Comparison of ENCODE assay signal across 20 cellular contexts in the genomic region with DNA sequence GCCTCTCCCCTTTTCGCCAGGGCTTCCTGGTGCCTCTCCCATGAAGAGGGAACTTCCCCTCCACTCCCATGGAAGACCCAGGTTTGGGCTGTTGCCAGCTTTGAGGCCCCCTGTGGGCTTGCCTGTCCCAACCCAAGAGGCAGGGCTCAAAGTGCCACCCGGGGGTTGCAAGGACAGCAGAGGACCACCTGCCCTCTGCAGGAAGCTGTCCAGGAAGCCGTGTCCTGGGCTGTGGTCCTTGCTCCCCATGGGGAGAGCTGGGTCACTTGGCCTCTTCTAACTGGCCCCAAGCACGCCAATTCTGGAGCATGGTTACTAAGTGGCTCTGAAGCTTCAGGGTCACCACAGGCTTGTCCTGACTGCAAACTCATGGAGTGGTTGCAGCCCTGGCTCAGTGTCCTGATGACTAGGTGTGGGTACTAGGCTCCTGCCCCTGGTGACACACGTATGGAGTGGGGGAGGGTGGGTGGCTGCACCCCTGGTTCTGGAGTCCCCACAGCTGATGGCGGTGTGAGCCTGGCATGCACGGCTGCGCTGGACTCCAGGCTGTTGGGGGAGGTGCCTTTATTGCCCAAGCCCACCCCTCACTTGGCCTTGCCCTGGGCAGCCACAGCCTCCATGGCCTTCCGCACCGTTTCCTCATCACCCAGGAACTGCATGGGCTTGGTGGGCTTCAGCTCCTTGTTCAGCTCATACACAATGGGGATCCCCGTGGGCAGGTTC. TPM values are rescaled to one million over a fixed set of nuclear protein-coding genes. Genes with fewer than 3 reads are reported as not detected.
DNase-seq lines count a peak whose midpoint lies in the region; ATAC-seq, FAIRE-seq and TF ChIP-seq lines count a peak whose summit lies in the region.
"Had no signal": no experiment of that assay in that cellular context is flagged by ENCODE, and none has a peak within 500 bp of the region (broad histone marks: within the 10 kb centered on the region; RNA-seq: fewer than 3 reads in every experiment).

No MANE protein-coding gene starts in this region.

- CTCF ChIA-PET in H1 (lab: Charles Lee; ENCODE audit: partially characterized antibody): interaction anchor here (1.1 to 2.0 kb wide), 3 partner anchors 10 to 25 kb away, joined by 3 to 5 read pairs (median 3); no protein-coding TSS in a partner anchor

- no peak overlapping the region for H4K5ac ChIP-seq in H1 (ENCODE audit: insufficient read length, low read depth, low read length)

- H3K27me3 ChIP-seq in BE2C (no peaks in the 10 kb centered on the region), H1 (replicated peaks in 1 of 4; ENCODE audit: control insufficient read depth in 3 of 4, extremely low read depth in 1 of 4, insufficient read depth in 3 of 4, low read length in 3 of 4) (0 out of 7 replicates have a peak, but pooled peaks cover 0 to under 1% (median 0%) of the 10 kb centered on the region in 4 experiments), neutrophil (no peaks in the 10 kb centered on the region), MG63 (no peaks in the 10 kb centered on the region)
- H3K27me3 ChIP-seq: colonic mucosa, ovary had no signal

- H3K18ac ChIP-seq in H1 (ENCODE audit: extremely low read depth, low read length): no peak overlapping the region

- POLR2A ChIA-PET in H1 (lab: Charles Lee; ENCODE audit: partially characterized antibody): interaction anchor here (1.4 to 7.1 kb wide), 4 partner anchors 8 to 16 kb away, joined by 5 to 48 read pairs (median 14); no protein-coding TSS in a partner anchor

- no peak overlapping the region for H3K14ac ChIP-seq in H1 (ENCODE audit: insufficient read length)

- H3K56ac ChIP-seq in H1 (replicated peaks; ENCODE audit: insufficient read length, low read depth, low read length): no peak overlapping the region

- no peak overlapping the region for H3K4me2 ChIP-seq in H1 (ENCODE audit: insufficient read depth in 1 of 2, low read depth in 2 of 2, low read length in 2 of 2)

- DNase-seq in BE2C (peak; percentile 6), H1 (ENCODE audit: low read depth in 1 of 2, low spot score in 2 of 2) (no peak), MG63 (no peak), NCI-H1048 (lab: John Stamatoyannopoulos, UW) (no peak), NCI-H510A treated with DMSO at 0.1 percent for 48 hours (lab: John Stamatoyannopoulos, UW) (no peak)
- DNase-seq in stimulated activated naive CD8-positive, alpha-beta T cell treated with anti-CD3 and anti-CD28 coated beads, Interleukin-15, Interleukin-2, amounts not matched to agents 100 U/mL and 50 U/mL, for 24 hours: no peak
- DNase-seq: activated CD4-positive, alpha-beta memory T cell treated with anti-CD3 and anti-CD28 coated beads for 36 hours; colonic mucosa; DMS 273 treated with DMSO at 0.1 percent for 48 hours; immature natural killer cell; Kasumi-1; NCI-H1436; NCI-H446 treated with DMSO at 0.1 percent for 48 hours; OCI-M1 had no signal

- H3K9me3 ChIP-seq in BE2C (no peaks in the 10 kb centered on the region), H1 (ENCODE audit: insufficient read depth in 2 of 2, low read depth in 1 of 2, low read length in 1 of 2) (no peaks in the 10 kb centered on the region), neutrophil (no peaks in the 10 kb centered on the region), MG63 (no peaks in the 10 kb centered on the region)
- H3K9me3 ChIP-seq: colonic mucosa, mucosa of descending colon, ovary had no signal

- no peak for TF ChIP-seq EP300 in H1 (IDR thresholded peaks at IDR 0.05; ENCODE audit: borderline replicate concordance in 1 of 2, low read depth in 2 of 2, low read length in 2 of 2)

- peaks cover 5 to 10% of the 10 kb centered on the region in 2 experiments for H4K20me1 ChIP-seq in H1 (replicated peaks in 1 of 2; ENCODE audit: control insufficient read depth in 1 of 2, insufficient read depth in 2 of 2, low read length in 2 of 2)

- H3K4me1 ChIP-seq in BE2C (peaks cover 5% of the 10 kb centered on the region), H1 (replicated peaks in 1 of 4; ENCODE audit: control insufficient read depth in 3 of 4, insufficient read depth in 4 of 4, low read length in 3 of 4) (peaks cover 9 to 30% (median 26%) of the 10 kb centered on the region in 4 experiments), neutrophil (ENCODE audit: control insufficient read depth in 1 of 2, insufficient read depth in 1 of 2, low read depth in 1 of 2, low read length in 1 of 2) (peaks cover 0 to 6% of the 10 kb centered on the region in 2 experiments)
- H3K4me1 ChIP-seq: colonic mucosa had no signal

- H3K4ac ChIP-seq in H1 (replicated peaks; ENCODE audit: insufficient read length, low read depth, low read length): no peak overlapping the region

- no peak overlapping the region for H3K9ac ChIP-seq in H1 (replicated peaks in 1 of 4; ENCODE audit: extremely low read depth in 1 of 4, low read depth in 3 of 4, low read length in 3 of 4)

- H4K91ac ChIP-seq in H1 (replicated peaks; ENCODE audit: insufficient read length, low read length): no peak overlapping the region

- TF ChIP-seq CTCF in BE2C (IDR thresholded peaks at IDR 0.05; ENCODE audit: low read depth, low read length) (no peak), H1 (IDR thresholded peaks at IDR 0.05; ENCODE audit: control extremely low read depth in 1 of 3, insufficient read depth in 1 of 3, low read depth in 1 of 3, low read length in 3 of 3) (no peak), neutrophil (IDR thresholded peaks at IDR 0.05) (no peak)

- no peak overlapping the region for H2AK5ac ChIP-seq in H1 (ENCODE audit: low read depth, low read length)

- 93% methylated on average over 10 of the region's 11 CpGs; no CpG with 5 or more reads in 1 of the 2 experiments for WGBS in H1 (ENCODE audit: extremely low coverage in 1 of 2, insufficient coverage in 1 of 2, insufficient read length in 1 of 2, insufficient replicate concordance in 2 of 2, low coverage in 1 of 2, low lambda C conversion rate in 2 of 2, missing lambda C conversion rate in 1 of 2), 2 experiments

- no peak for ATAC-seq in GM18505 (IDR thresholded peaks at IDR 0.05; ENCODE audit: unreplicated experiment)
- no peak for ATAC-seq in stimulated activated naive CD8-positive, alpha-beta T cell treated with anti-CD3 and anti-CD28 coated beads, Interleukin-15, Interleukin-2, amounts not matched to agents 100 U/mL and 50 U/mL, for 24 hours
- ATAC-seq: mucosa of descending colon, SK-N-SH treated with all-trans-retinoic acid at 6 μM for 48 hours had no signal

- H3K23ac ChIP-seq in H1 (ENCODE audit: insufficient read length): no peak overlapping the region

- no peaks in the 10 kb centered on the region for H3K23me2 ChIP-seq in H1 (ENCODE audit: low read depth, low read length)

- H3K79me2 ChIP-seq in H1 (ENCODE audit: control insufficient read depth in 1 of 2, insufficient read depth in 2 of 2, low read length in 2 of 2): no peaks in the 10 kb centered on the region

- H3K4me3 ChIP-seq in BE2C (ENCODE audit: low read depth, low read length): no peak overlapping the region
- no peak overlapping the region for H3K4me3 ChIP-seq in H1 (ENCODE audit: extremely low read depth in 1 of 4, insufficient read depth in 2 of 4, low read depth in 3 of 4, low read length in 4 of 4)
- no peak overlapping the region for H3K4me3 ChIP-seq in neutrophil (ENCODE audit: low read depth in 1 of 2, low read length in 1 of 2)
- no peak overlapping the region for H3K4me3 ChIP-seq in MG63
- H3K4me3 ChIP-seq: colonic mucosa, mucosa of descending colon, ovary had no signal

- no peak overlapping the region for H2BK5ac ChIP-seq in H1 (ENCODE audit: low read depth, low read length)

- no peak overlapping the region for H2BK20ac ChIP-seq in H1 (ENCODE audit: low read length)

- H3K36me3 ChIP-seq in BE2C (peaks cover 32% of the 10 kb centered on the region), H1 (ENCODE audit: control insufficient read depth in 2 of 4, insufficient read depth in 4 of 4, low read length in 3 of 4) (peaks cover 4 to 29% (median 24%) of the 10 kb centered on the region in 4 experiments), neutrophil (peaks cover 74% of the 10 kb centered on the region), MG63 (peaks cover 23% of the 10 kb centered on the region)
- H3K36me3 ChIP-seq: ovary had no signal

- no peak for FAIRE-seq in H1 (lab: Jason Lieb, UNC)
- FAIRE-seq: GM18507 had no signal

- H2BK12ac ChIP-seq in H1 (ENCODE audit: low read depth, low read length): no peak overlapping the region

- H3K79me1 ChIP-seq in H1 (ENCODE audit: low read depth, low read length): no peaks in the 10 kb centered on the region

- no peak overlapping the region for H2AFZ ChIP-seq in H1 (ENCODE audit: low read length)

- TF ChIP-seq POLR2A in GM18505 (IDR thresholded peaks at IDR 0.05; ENCODE audit: borderline replicate concordance, extremely low read depth, insufficient read depth, insufficient read length) (peak; percentile 2), H1 (IDR thresholded peaks at IDR 0.05; ENCODE audit: control extremely low read depth in 1 of 2, low read depth in 2 of 2, low read length in 2 of 2) (0 out of 3 replicates have a peak, but pooled peaks of 1 of the 2 experiments have one; percentile 4)

- TF ChIP-seq RAD21 in H1 (IDR thresholded peaks at IDR 0.05 in 1 of 2, conservative IDR thresholded peaks at IDR 0.05 in 1 of 2; ENCODE audit: low read depth in 2 of 2, low read length in 2 of 2): no peak

- H3K27ac ChIP-seq in H1 (ENCODE audit: low read depth, low read length) (no peak overlapping the region), neutrophil (peak overlapping the region; percentile 54)
- H3K27ac ChIP-seq: colonic mucosa, ovary had no signal

- no peak overlapping the region for H2BK15ac ChIP-seq in H1 (ENCODE audit: low read length)

- no peak overlapping the region for H4K8ac ChIP-seq in H1 (ENCODE audit: extremely low read depth, insufficient read depth, low read length)

- H2BK120ac ChIP-seq in H1 (replicated peaks; ENCODE audit: low read depth, low read length): no peak overlapping the region

RNA-seq across cellular contexts. Expression of a gene that starts 3.0 kb away (rescaled TPM):
- 207 TPM for polyA plus RNA-seq in BE2C (2012; ENCODE audit: insufficient read depth, insufficient read length, low read depth)
- total RNA-seq in H1 (2021; fragmentation: NEBNext Ultra II Directional; extraction: Animal tissue kit (Norgen Biotek cat#: 25700)): 1.4 and 2.1 TPM in 2 replicates
- 2.9 and 4.3 TPM in 2 replicates for polyA plus RNA-seq in H1 (2011; rRNA removed)
- 4.5 TPM for polyA plus RNA-seq in H1 (2011; cell fraction: cytosol; rRNA removed)
- polyA plus RNA-seq in H1 (2011; cell fraction: nucleus; rRNA removed): 3.5 TPM
- 0.94 to 2.6 TPM (median 2.2 TPM) in 4 replicates for polyA plus RNA-seq in H1 (2012, experiment 1 of 2)
- 1.3 TPM for polyA plus RNA-seq in H1 (2012, experiment 2 of 2)
- polyA plus RNA-seq in H1 (2013, experiment 1 of 2): 0.97 TPM
- 0.90 TPM for polyA plus RNA-seq in H1 (2013, experiment 2 of 2)
- polyA minus RNA-seq in H1 (2011; rRNA and poly(A)+ RNA removed): 0.88 and 1.6 TPM in 2 replicates
- polyA minus RNA-seq in H1 (2011; cell fraction: cytosol; rRNA and poly(A)+ RNA removed): not detected
- polyA minus RNA-seq in H1 (2011; cell fraction: nucleus; rRNA and poly(A)+ RNA removed): 0.80 TPM
- not detected in 2 replicates for total RNA-seq in MG63 (2014; rRNA removed; shearing (Covaris generic); ENCODE audit: low replicate concordance)
- polyA plus RNA-seq: immature natural killer cell had no signal

RNA-seq across cellular contexts. Expression of a gene that starts 17.8 kb away (rescaled TPM):
- 210 TPM for polyA plus RNA-seq in BE2C (2012; ENCODE audit: insufficient read depth, insufficient read length, low read depth)
- 30.9 and 32.1 TPM in 2 replicates for total RNA-seq in H1 (2021; fragmentation: NEBNext Ultra II Directional; extraction: Animal tissue kit (Norgen Biotek cat#: 25700))
- polyA plus RNA-seq in H1 (2011; rRNA removed): 56.6 and 63.1 TPM in 2 replicates
- 47.8 TPM for polyA plus RNA-seq in H1 (2011; cell fraction: cytosol; rRNA removed)
- 43.1 TPM for polyA plus RNA-seq in H1 (2011; cell fraction: nucleus; rRNA removed)
- 33.1 to 42.9 TPM (median 38.9 TPM) in 4 replicates for polyA plus RNA-seq in H1 (2012, experiment 1 of 2)
- polyA plus RNA-seq in H1 (2012, experiment 2 of 2): 38.3 TPM
- 15.5 TPM for polyA plus RNA-seq in H1 (2013, experiment 1 of 2)
- 14.7 TPM for polyA plus RNA-seq in H1 (2013, experiment 2 of 2)
- 40.6 and 48.6 TPM in 2 replicates for polyA minus RNA-seq in H1 (2011; rRNA and poly(A)+ RNA removed)
- 17.3 TPM for polyA minus RNA-seq in H1 (2011; cell fraction: cytosol; rRNA and poly(A)+ RNA removed)
- 25.1 TPM for polyA minus RNA-seq in H1 (2011; cell fraction: nucleus; rRNA and poly(A)+ RNA removed)
- total RNA-seq in MG63 (2014; rRNA removed; shearing (Covaris generic); ENCODE audit: low replicate concordance): 103 and 166 TPM in 2 replicates

RNA-seq across cellular contexts. Expression of a gene that starts 20.0 kb away (rescaled TPM):
- polyA plus RNA-seq in BE2C (2012; ENCODE audit: insufficient read depth, insufficient read length, low read depth): 21.3 TPM
- 14.5 and 14.9 TPM in 2 replicates for total RNA-seq in H1 (2021; fragmentation: NEBNext Ultra II Directional; extraction: Animal tissue kit (Norgen Biotek cat#: 25700))
- polyA plus RNA-seq in H1 (2011; rRNA removed): 12.0 and 20.4 TPM in 2 replicates
- polyA plus RNA-seq in H1 (2011; cell fraction: cytosol; rRNA removed): 13.0 TPM
- 36.8 TPM for polyA plus RNA-seq in H1 (2011; cell fraction: nucleus; rRNA removed)
- polyA plus RNA-seq in H1 (2012, experiment 1 of 2): 10.1 to 15.2 TPM (median 13.5 TPM) in 4 replicates
- polyA plus RNA-seq in H1 (2012, experiment 2 of 2): 12.7 TPM
- 12.6 TPM for polyA plus RNA-seq in H1 (2013, experiment 1 of 2)
- 10.2 TPM for polyA plus RNA-seq in H1 (2013, experiment 2 of 2)
- 9.6 TPM in 2 replicates for polyA minus RNA-seq in H1 (2011; rRNA and poly(A)+ RNA removed)
- 11.3 TPM for polyA minus RNA-seq in H1 (2011; cell fraction: cytosol; rRNA and poly(A)+ RNA removed)
- 19.8 TPM for polyA minus RNA-seq in H1 (2011; cell fraction: nucleus; rRNA and poly(A)+ RNA removed)
- total RNA-seq in MG63 (2014; rRNA removed; shearing (Covaris generic); ENCODE audit: low replicate concordance): 9.4 and 10.8 TPM in 2 replicates

RNA-seq across cellular contexts. Expression of a gene that starts 41.8 kb away (rescaled TPM):
- polyA plus RNA-seq in BE2C (2012; ENCODE audit: insufficient read depth, insufficient read length, low read depth): 21.3 TPM
- 39.4 and 41.2 TPM in 2 replicates for total RNA-seq in H1 (2021; fragmentation: NEBNext Ultra II Directional; extraction: Animal tissue kit (Norgen Biotek cat#: 25700))
- polyA plus RNA-seq in H1 (2011; rRNA removed): 10.4 and 18.4 TPM in 2 replicates
- 9.4 TPM for polyA plus RNA-seq in H1 (2011; cell fraction: cytosol; rRNA removed)
- 49.1 TPM for polyA plus RNA-seq in H1 (2011; cell fraction: nucleus; rRNA removed)
- 29.7 to 44.2 TPM (median 41.7 TPM) in 4 replicates for polyA plus RNA-seq in H1 (2012, experiment 1 of 2)
- 26.9 TPM for polyA plus RNA-seq in H1 (2012, experiment 2 of 2)
- polyA plus RNA-seq in H1 (2013, experiment 1 of 2): 44.5 TPM
- 41.1 TPM for polyA plus RNA-seq in H1 (2013, experiment 2 of 2)
- 8.0 and 10.4 TPM in 2 replicates for polyA minus RNA-seq in H1 (2011; rRNA and poly(A)+ RNA removed)
- 16.9 TPM for polyA minus RNA-seq in H1 (2011; cell fraction: cytosol; rRNA and poly(A)+ RNA removed)
- polyA minus RNA-seq in H1 (2011; cell fraction: nucleus; rRNA and poly(A)+ RNA removed): 15.4 TPM
- total RNA-seq in MG63 (2014; rRNA removed; shearing (Covaris generic); ENCODE audit: low replicate concordance): 36.8 and 45.8 TPM in 2 replicates
